13 cellular contexts compared by ENCODE assay signal in the genomic region with DNA sequence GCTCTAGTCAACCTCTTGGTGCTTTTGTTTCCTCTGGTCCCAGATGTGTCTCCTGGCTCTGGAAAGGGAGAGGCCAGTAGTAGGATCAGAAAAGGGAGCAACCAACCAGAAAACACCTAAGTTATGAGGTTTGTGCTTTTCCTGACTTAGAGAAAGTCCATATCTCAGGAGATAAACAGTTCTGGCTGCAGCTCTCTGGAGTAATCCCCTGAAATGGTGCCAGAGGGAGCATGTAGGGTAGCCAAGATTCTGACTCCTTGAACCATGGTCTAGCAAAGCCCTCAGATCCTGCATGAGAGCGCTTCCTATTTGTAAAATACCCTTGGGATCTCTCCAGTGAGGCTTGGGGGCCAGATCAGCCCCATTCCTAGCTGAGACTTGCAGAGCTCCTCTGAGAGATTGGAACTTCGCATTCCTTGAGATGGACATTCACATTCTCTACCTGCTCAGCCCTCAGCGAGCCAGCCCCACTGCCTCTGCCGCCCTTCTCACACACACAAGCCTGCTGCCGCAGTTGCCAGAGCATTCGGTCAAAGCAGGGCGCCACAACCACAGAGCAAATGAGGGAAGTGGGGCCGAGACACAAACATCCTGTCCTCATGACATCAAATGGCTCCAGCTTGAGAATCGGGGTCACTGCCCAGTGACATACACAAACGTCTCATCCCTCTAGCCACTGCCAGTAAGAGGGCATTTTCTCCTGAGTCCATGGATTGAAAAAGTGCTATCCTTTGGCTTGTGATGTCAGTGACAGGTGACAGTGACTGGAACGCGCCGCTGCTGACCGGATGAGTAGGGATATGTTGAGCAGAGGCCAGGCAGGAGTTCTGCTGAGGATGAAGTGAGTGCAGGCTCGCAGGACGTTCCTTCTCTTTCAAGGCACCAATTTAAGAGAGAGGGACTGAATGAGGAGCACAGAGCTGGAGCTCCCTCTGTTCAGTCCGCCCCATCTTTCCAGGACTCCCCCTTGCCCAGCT. TPM values are rescaled to one million over a fixed set of nuclear protein-coding genes. Genes with fewer than 3 reads are reported as not detected.
DNase-seq lines count a peak whose midpoint lies in the region; ATAC-seq, FAIRE-seq and TF ChIP-seq lines count a peak whose summit lies in the region.
"Had no signal": no experiment of that assay in that cellular context is flagged by ENCODE, and none has a peak within 500 bp of the region (broad histone marks: within the 10 kb centered on the region; RNA-seq: fewer than 3 reads in every experiment).

No MANE protein-coding gene starts in this region.

- intact Hi-C loops in lower lobe of right lung (cut with DNase I): no loop called here

- H3K4me1 Mint-ChIP-seq in activated T-cell treated with anti-CD3 and anti-CD28 coated beads, Interleukin-2, amount 50 U/mL, for 24 hours (ENCODE audit: low read depth): peaks cover 50% of the 10 kb centered on the region

- H3K9me3 ChIP-seq in WERI-Rb-1 (ENCODE audit: severe bottlenecking) (no peaks in the 10 kb centered on the region), lower lobe of right lung (no peaks in the 10 kb centered on the region), suprapubic skin (no peaks in the 10 kb centered on the region)
- H3K9me3 ChIP-seq: heart right ventricle had no signal

- H3K36me3 Mint-ChIP-seq in activated T-cell treated with anti-CD3 and anti-CD28 coated beads, Interleukin-2, amount 50 U/mL, for 24 hours (ENCODE audit: low read depth): peaks cover 37% of the 10 kb centered on the region

- no peak for TF ChIP-seq POLR2A in suprapubic skin (IDR thresholded peaks at IDR 0.05)

- 91% methylated on average over 17 of the region's 17 CpGs for WGBS in suprapubic skin

- H3K36me3 ChIP-seq in WERI-Rb-1 (peaks cover 3% of the 10 kb centered on the region; the same call in 1 of the 2 replicates), lower lobe of right lung (peaks cover 16% of the 10 kb centered on the region), suprapubic skin (peaks cover 7% of the 10 kb centered on the region)

- no peaks in the 10 kb centered on the region for H3K9me3 Mint-ChIP-seq in activated T-cell treated with anti-CD3 and anti-CD28 coated beads, Interleukin-2, amount 50 U/mL, for 24 hours

- DNase-seq in activated T-cell treated with anti-CD3 and anti-CD28 coated beads, Interleukin-2, amount 50 U/mL, for 24 hours: no peak
- DNase-seq in activated T-cell treated with anti-CD3 and anti-CD28 coated beads for 4 hours (no peak), WERI-Rb-1 (no peak), lower lobe of right lung (peak; percentile 53), suprapubic skin (ENCODE audit: low spot score in 2 of 2) (peak; percentile 26 to 65), SW480 (ENCODE audit: low spot score) (no peak), frontal cortex (ENCODE audit: low spot score in 2 of 2) (no peak)
- DNase-seq: activated CD4-positive, alpha-beta T cell treated with anti-CD3 and anti-CD28 coated beads for 1 hour; EL had no signal

- no peak overlapping the region for H3K4me3 Mint-ChIP-seq in activated T-cell treated with anti-CD3 and anti-CD28 coated beads, Interleukin-2, amount 50 U/mL, for 24 hours
- H3K4me3 Mint-ChIP-seq: activated naive CD8-positive, alpha-beta T cell had no signal

- H3K27ac ChIP-seq in WERI-Rb-1 (peak overlapping the region; percentile 60; the same call in 1 of the 2 replicates), lower lobe of right lung (peak overlapping the region; percentile 46), suprapubic skin (no peak overlapping the region)
- H3K27ac ChIP-seq: RWPE1 had no signal

- FAIRE-seq in frontal cortex (lab: Jason Lieb, UNC): no peak

- H3K27me3 Mint-ChIP-seq in activated T-cell treated with anti-CD3 and anti-CD28 coated beads, Interleukin-2, amount 50 U/mL, for 24 hours: no peaks in the 10 kb centered on the region
- H3K27me3 Mint-ChIP-seq: activated naive CD8-positive, alpha-beta T cell had no signal

- H3K4me3 ChIP-seq in WERI-Rb-1 (ENCODE audit: low read depth, low read length): no peak overlapping the region
- no peak overlapping the region for H3K4me3 ChIP-seq in lower lobe of right lung
- H3K4me3 ChIP-seq in suprapubic skin: no peak overlapping the region
- H3K4me3 ChIP-seq: heart right ventricle had no signal

- H3K27ac Mint-ChIP-seq in activated T-cell treated with anti-CD3 and anti-CD28 coated beads, Interleukin-2, amount 50 U/mL, for 24 hours: peak overlapping the region; percentile 5
- H3K27ac Mint-ChIP-seq: activated naive CD8-positive, alpha-beta T cell had no signal

- no peak for TF ChIP-seq CTCF in WERI-Rb-1 (IDR thresholded peaks at IDR 0.05; ENCODE audit: low read depth, low read length)
- no peak for TF ChIP-seq CTCF in lower lobe of right lung (IDR thresholded peaks at IDR 0.05)
- no peak for TF ChIP-seq CTCF in suprapubic skin (IDR thresholded peaks at IDR 0.05)

- H3K4me1 ChIP-seq in lower lobe of right lung: peaks cover 72% of the 10 kb centered on the region
- H3K4me1 ChIP-seq in suprapubic skin: peaks cover 24% of the 10 kb centered on the region

- no peak for TF ChIP-seq EP300 in suprapubic skin (IDR thresholded peaks at IDR 0.05)

- ATAC-seq in lower lobe of right lung (peak in 1 of 2 donors; percentile 1), GM18858 (IDR thresholded peaks at IDR 0.05; ENCODE audit: unreplicated experiment) (no peak)

- H3K27me3 ChIP-seq in WERI-Rb-1 (ENCODE audit: insufficient read depth, low read depth, severe bottlenecking): no peaks in the 10 kb centered on the region
- no peaks in the 10 kb centered on the region for H3K27me3 ChIP-seq in lower lobe of right lung (ENCODE audit: low read depth)
- no peaks in the 10 kb centered on the region for H3K27me3 ChIP-seq in suprapubic skin
- H3K27me3 ChIP-seq: heart right ventricle had no signal

RNA-seq across cellular contexts. Expression of a gene that starts 5.0 kb away (rescaled TPM):
- 14.3 TPM for total RNA-seq in lower lobe of right lung
- total RNA-seq in suprapubic skin: 10 to 100 TPM in 1 of 4 donors, 1 to 10 TPM in 3; 7.2 to 11.0 (median 7.9) TPM
- 0.41 TPM for total RNA-seq in frontal cortex

RNA-seq across cellular contexts. Expression of a gene that starts 6.7 kb away (rescaled TPM):
- total RNA-seq in lower lobe of right lung (62.7 TPM), suprapubic skin (10 to 100 TPM; 31.6 to 45.9 (median 40.3) TPM), frontal cortex (4.9 TPM)

RNA-seq across cellular contexts. Expression of a gene that starts 27.6 kb away (rescaled TPM):
- total RNA-seq in lower lobe of right lung: 53.1 TPM
- total RNA-seq in suprapubic skin: 100 to 1,000 TPM in 2 of 4 donors, 10 to 100 TPM in 2; 66.7 to 103 (median 90.4) TPM
- 30.6 TPM for total RNA-seq in frontal cortex

RNA-seq across cellular contexts. Expression of a gene that starts 31.1 kb away (rescaled TPM):
- total RNA-seq in lower lobe of right lung: 6.6 TPM
- 10 to 100 TPM in 3 of 4 donors, 1 to 10 TPM in 1; 9.0 to 16.5 (median 10.8) TPM for total RNA-seq in suprapubic skin
- 19.6 TPM for total RNA-seq in frontal cortex

Comparison
In these comparisons a context has a peak if more than half of its experiments do, and no peak if none do; other contexts are left out.
1. DNase-seq: peak in lower lobe of right lung (single experiment) and suprapubic skin (2 of 2); none in activated T-cell treated with anti-CD3 and anti-CD28 coated beads, Interleukin-2, amount 50 U/mL, for 24 hours (single experiment), activated T-cell treated with anti-CD3 and anti-CD28 coated beads for 4 hours (single experiment), WERI-Rb-1 (single experiment), SW480 (single experiment) and frontal cortex (0 of 2).